ENCODE assay signal across 24 cellular contexts in genomic region chr7:76003351-76003750, GRCh38.
"Had no signal": no experiment of that assay in that cellular context is flagged by ENCODE, and none has a peak within 500 bp of the region (broad histone marks: within the 10 kb centered on the region; RNA-seq: fewer than 3 reads in every experiment).

No MANE protein-coding gene starts in this region.

- H3K27me3 ChIP-seq: hepatocyte, pancreas, tibial nerve, uterus had no signal

- FAIRE-seq: islet of Langerhans, pancreas had no signal

- H3K36me3 ChIP-seq: uterus had no signal

- DNase-seq: left ventricle myocardium inferior; midbrain; mucosa of descending colon; naive thymus-derived CD4-positive, alpha-beta T cell; retina; right cardiac atrium; stimulated activated CD4-positive, alpha-beta T cell treated with anti-CD3 and anti-CD28 coated beads, Interleukin-1b, Interleukin-23, amount 100 ng/mL, for 48 hours; stimulated activated CD4-positive, alpha-beta T cell treated with anti-CD3 and anti-CD28 coated beads, Interleukin-2, amount 100 ng/mL, for 48 hours; stimulated activated CD4-positive, alpha-beta T cell treated with anti-CD3 and anti-CD28 coated beads, Interleukin-4, amount 100 ng/mL, for 4 hours; stimulated activated CD8-positive, alpha-beta memory T cell treated with anti-CD3 and anti-CD28 coated beads, Interleukin-4, amount 100 ng/mL, for 48 hours; stimulated activated naive CD4-positive, alpha-beta T cell treated with Interleukin-2 at 50 U/mL for 16 hours; stimulated activated naive CD8-positive, alpha-beta T cell treated with anti-CD3 and anti-CD28 coated beads, Interleukin-15, amount 100 ng/mL, for 72 hours; substantia nigra; uterus had no signal

- H3K4me1 ChIP-seq: left ventricle myocardium inferior, pancreas, prostate gland, uterus had no signal

- H3K9me3 ChIP-seq: left ventricle myocardium inferior, mucosa of descending colon, pancreas, prostate gland, tibial nerve, uterus had no signal

- H3K27me3 Mint-ChIP-seq: memory B cell; naive thymus-derived CD4-positive, alpha-beta T cell; natural killer cell treated with Interleukin-12 subunit alpha and Interleukin-12 subunit beta and Interleukin-15 and Interleukin-18, amount 100 ng/mL, for 72 hours; stimulated activated memory B cell treated with anti-CD40 and anti-IgM and Interleukin-4, amounts not matched to agents 10 μg/mL and 1 μg/mL and 100 μg/mL, for 72 hours; stimulated activated naive CD8-positive, alpha-beta T cell treated with anti-CD3 and anti-CD28 coated beads, Interleukin-15, amount 100 ng/mL, for 72 hours; type B pancreatic cell had no signal

- H3K27ac ChIP-seq: hepatocyte, left ventricle myocardium inferior, pancreas, prostate gland, tibial nerve, uterus had no signal

- H3K4me3 ChIP-seq: hepatocyte, left ventricle myocardium inferior, mucosa of descending colon, pancreas, prostate gland, smooth muscle cell, tibial nerve, uterus had no signal

- ATAC-seq: mucosa of descending colon; naive thymus-derived CD4-positive, alpha-beta T cell; natural killer cell treated with Interleukin-12 subunit alpha and Interleukin-12 subunit beta and Interleukin-15 and Interleukin-18, amount 100 ng/mL, for 72 hours; pancreas; right cardiac atrium; stimulated activated memory B cell treated with anti-CD40 and anti-IgM and Interleukin-4, amounts not matched to agents 10 μg/mL and 1 μg/mL and 100 μg/mL, for 72 hours; stimulated activated naive CD8-positive, alpha-beta T cell treated with anti-CD3 and anti-CD28 coated beads, Interleukin-15, amount 100 ng/mL, for 72 hours had no signal

- H3K27ac Mint-ChIP-seq: memory B cell; naive thymus-derived CD4-positive, alpha-beta T cell; natural killer cell treated with Interleukin-12 subunit alpha and Interleukin-12 subunit beta and Interleukin-15 and Interleukin-18, amount 100 ng/mL, for 72 hours; stimulated activated memory B cell treated with anti-CD40 and anti-IgM and Interleukin-4, amounts not matched to agents 10 μg/mL and 1 μg/mL and 100 μg/mL, for 72 hours; stimulated activated naive CD8-positive, alpha-beta T cell treated with anti-CD3 and anti-CD28 coated beads, Interleukin-15, amount 100 ng/mL, for 72 hours; type B pancreatic cell had no signal

- H3K4me3 Mint-ChIP-seq: memory B cell; naive thymus-derived CD4-positive, alpha-beta T cell; natural killer cell treated with Interleukin-12 subunit alpha and Interleukin-12 subunit beta and Interleukin-15 and Interleukin-18, amount 100 ng/mL, for 72 hours; stimulated activated memory B cell treated with anti-CD40 and anti-IgM and Interleukin-4, amounts not matched to agents 10 μg/mL and 1 μg/mL and 100 μg/mL, for 72 hours; stimulated activated naive CD8-positive, alpha-beta T cell treated with anti-CD3 and anti-CD28 coated beads, Interleukin-15, amount 100 ng/mL, for 72 hours; type B pancreatic cell had no signal

- H3K9me3 Mint-ChIP-seq: memory B cell; naive thymus-derived CD4-positive, alpha-beta T cell; natural killer cell treated with Interleukin-12 subunit alpha and Interleukin-12 subunit beta and Interleukin-15 and Interleukin-18, amount 100 ng/mL, for 72 hours; stimulated activated memory B cell treated with anti-CD40 and anti-IgM and Interleukin-4, amounts not matched to agents 10 μg/mL and 1 μg/mL and 100 μg/mL, for 72 hours; stimulated activated naive CD8-positive, alpha-beta T cell treated with anti-CD3 and anti-CD28 coated beads, Interleukin-15, amount 100 ng/mL, for 72 hours; type B pancreatic cell had no signal
